11 cellular contexts compared by ENCODE assay signal in genomic region chr15:73993211-73993994, GRCh38. TPM values are rescaled to one million over a fixed set of nuclear protein-coding genes. Genes with fewer than 3 reads are reported as not detected.
DNase-seq lines count a peak whose midpoint lies in the region; ATAC-seq and TF ChIP-seq lines count a peak whose summit lies in the region.
"Had no signal": no experiment of that assay in that cellular context is flagged by ENCODE, and none has a peak within 500 bp of the region (broad histone marks: within the 10 kb centered on the region; RNA-seq: fewer than 3 reads in every experiment).

No MANE protein-coding gene starts in this region.

- no peak for DNase-seq in activated CD8-positive, alpha-beta memory T cell treated with anti-CD3 and anti-CD28 coated beads, Interleukin-2, amount 10 ng/mL, durations not matched to agents 7 days and 5 days
- DNase-seq in activated CD8-positive, alpha-beta memory T cell treated with anti-CD3 and anti-CD28 coated beads, Interleukin-2, amount 50 U/mL, for 48 hours, result no peak
- DNase-seq in activated naive CD8-positive, alpha-beta T cell treated with anti-CD3 and anti-CD28 coated beads, Interleukin-2, amount 10 ng/mL, durations not matched to agents 7 days and 5 days, result no peak
- DNase-seq in memory B cell (ENCODE audit: low spot score in 2 of 2), result no peak
- DNase-seq in tibial artery, result no peak
- DNase-seq in NCI-H2171 treated with DMSO at 0.1 percent for 48 hours (lab: John Stamatoyannopoulos, UW), result no peak
- DNase-seq in activated effector memory CD4-positive, alpha-beta T cell treated with Interleukin-2 at 50 U/mL for 16 hours, result no peak
- DNase-seq: KG1 had no signal

- H3K27me3 ChIP-seq in tibial artery, result no peaks in the 10 kb centered on the region
- H3K27me3 ChIP-seq: right atrium auricular region had no signal

- POLR2A ChIA-PET in activated naive CD8-positive, alpha-beta T cell treated with anti-CD3 and anti-CD28 coated beads, Interleukin-2, amount 10 ng/mL, durations not matched to agents 7 days and 5 days (lab: Charles Lee), result interaction anchor here (0.7 to 4.0 kb wide), 12 partner anchors 8 to 795 kb away, joined by 3 to 39 read pairs (median 8); no protein-coding TSS in a partner anchor

- peaks cover 0 to 88% (median 78%) of the 10 kb centered on the region in 4 donors for H3K4me1 ChIP-seq in tibial artery

- no peak for TF ChIP-seq CTCF in tibial artery (IDR thresholded peaks at IDR 0.05)

- peaks cover 52% of the 10 kb centered on the region for H3K4me1 Mint-ChIP-seq in activated CD8-positive, alpha-beta memory T cell treated with anti-CD3 and anti-CD28 coated beads, Interleukin-2, amount 10 ng/mL, durations not matched to agents 7 days and 5 days
- H3K4me1 Mint-ChIP-seq in activated naive CD8-positive, alpha-beta T cell treated with anti-CD3 and anti-CD28 coated beads, Interleukin-2, amount 10 ng/mL, durations not matched to agents 7 days and 5 days, result peaks cover 42% of the 10 kb centered on the region
- peaks cover 35% of the 10 kb centered on the region for H3K4me1 Mint-ChIP-seq in memory B cell

- H3K27ac ChIP-seq in tibial artery, result peak overlapping the region; percentile 89 to 97
- H3K27ac ChIP-seq: epithelial cell of prostate had no signal

- H3K4me3 ChIP-seq in tibial artery, result peak overlapping the region; percentile 84 to 97

- no peak for ATAC-seq in activated CD8-positive, alpha-beta memory T cell treated with anti-CD3 and anti-CD28 coated beads, Interleukin-2, amount 10 ng/mL, durations not matched to agents 7 days and 5 days
- no peak for ATAC-seq in activated naive CD8-positive, alpha-beta T cell treated with anti-CD3 and anti-CD28 coated beads, Interleukin-2, amount 10 ng/mL, durations not matched to agents 7 days and 5 days (ENCODE audit: low read depth)
- ATAC-seq in memory B cell (ENCODE audit: low read depth), result no peak
- ATAC-seq in GM19328 (IDR thresholded peaks at IDR 0.05; ENCODE audit: unreplicated experiment), result no peak

- H3K36me3 ChIP-seq in tibial artery, result peaks cover 0 to 19% (median 7%) of the 10 kb centered on the region in 3 donors

- no peaks in the 10 kb centered on the region for H3K27me3 Mint-ChIP-seq in activated CD8-positive, alpha-beta memory T cell treated with anti-CD3 and anti-CD28 coated beads, Interleukin-2, amount 10 ng/mL, durations not matched to agents 7 days and 5 days
- no peaks in the 10 kb centered on the region for H3K27me3 Mint-ChIP-seq in activated naive CD8-positive, alpha-beta T cell treated with anti-CD3 and anti-CD28 coated beads, Interleukin-2, amount 10 ng/mL, durations not matched to agents 7 days and 5 days
- H3K27me3 Mint-ChIP-seq in memory B cell, result no peaks in the 10 kb centered on the region

- no peaks in the 10 kb centered on the region for H3K9me3 Mint-ChIP-seq in activated CD8-positive, alpha-beta memory T cell treated with anti-CD3 and anti-CD28 coated beads, Interleukin-2, amount 10 ng/mL, durations not matched to agents 7 days and 5 days (ENCODE audit: low read depth)
- no peaks in the 10 kb centered on the region for H3K9me3 Mint-ChIP-seq in activated naive CD8-positive, alpha-beta T cell treated with anti-CD3 and anti-CD28 coated beads, Interleukin-2, amount 10 ng/mL, durations not matched to agents 7 days and 5 days
- H3K9me3 Mint-ChIP-seq in memory B cell, result no peaks in the 10 kb centered on the region

- peak overlapping the region; percentile 86 for H3K27ac Mint-ChIP-seq in activated CD8-positive, alpha-beta memory T cell treated with anti-CD3 and anti-CD28 coated beads, Interleukin-2, amount 10 ng/mL, durations not matched to agents 7 days and 5 days
- H3K27ac Mint-ChIP-seq in activated naive CD8-positive, alpha-beta T cell treated with anti-CD3 and anti-CD28 coated beads, Interleukin-2, amount 10 ng/mL, durations not matched to agents 7 days and 5 days, result peak overlapping the region; percentile 96
- H3K27ac Mint-ChIP-seq in memory B cell, result no peak overlapping the region

- peak overlapping the region; percentile 83 for H3K4me3 Mint-ChIP-seq in activated CD8-positive, alpha-beta memory T cell treated with anti-CD3 and anti-CD28 coated beads, Interleukin-2, amount 10 ng/mL, durations not matched to agents 7 days and 5 days
- H3K4me3 Mint-ChIP-seq in activated naive CD8-positive, alpha-beta T cell treated with anti-CD3 and anti-CD28 coated beads, Interleukin-2, amount 10 ng/mL, durations not matched to agents 7 days and 5 days, result peak overlapping the region; percentile 96
- H3K4me3 Mint-ChIP-seq in memory B cell, result peak overlapping the region; percentile 86

- CTCF ChIA-PET in activated CD8-positive, alpha-beta memory T cell treated with anti-CD3 and anti-CD28 coated beads, Interleukin-2, amount 10 ng/mL, durations not matched to agents 7 days and 5 days (lab: Charles Lee), result interaction anchor here (1.0 to 12.7 kb wide), 9 partner anchors 13 to 1045 kb away, joined by 3 to 147 read pairs (median 4); no protein-coding TSS in a partner anchor

- no peaks in the 10 kb centered on the region for H3K9me3 ChIP-seq in tibial artery
- H3K9me3 ChIP-seq: right atrium auricular region had no signal

- peaks cover 27% of the 10 kb centered on the region for H3K36me3 Mint-ChIP-seq in activated CD8-positive, alpha-beta memory T cell treated with anti-CD3 and anti-CD28 coated beads, Interleukin-2, amount 10 ng/mL, durations not matched to agents 7 days and 5 days
- H3K36me3 Mint-ChIP-seq in activated naive CD8-positive, alpha-beta T cell treated with anti-CD3 and anti-CD28 coated beads, Interleukin-2, amount 10 ng/mL, durations not matched to agents 7 days and 5 days, result peaks cover 18% of the 10 kb centered on the region
- no peaks in the 10 kb centered on the region for H3K36me3 Mint-ChIP-seq in memory B cell

- intact Hi-C loops in tibial artery (cut with DNase I; ENCODE audit: low total_unique reads), result no loop called here

RNA-seq across cellular contexts. Expression of gene PML, which starts 1.1 kb away (rescaled TPM):
- 100 to 1,000 TPM; 104 to 152 TPM for total RNA-seq in activated CD8-positive, alpha-beta memory T cell treated with anti-CD3 and anti-CD28 coated beads, Interleukin-2, amount 10 ng/mL, durations not matched to agents 7 days and 5 days
- 100 to 1,000 TPM; 118 to 120 TPM for total RNA-seq in activated naive CD8-positive, alpha-beta T cell treated with anti-CD3 and anti-CD28 coated beads, Interleukin-2, amount 10 ng/mL, durations not matched to agents 7 days and 5 days

RNA-seq across cellular contexts. Expression of gene STOML1, which starts 1.3 kb away (rescaled TPM):
- total RNA-seq in activated CD8-positive, alpha-beta memory T cell treated with anti-CD3 and anti-CD28 coated beads, Interleukin-2, amount 10 ng/mL, durations not matched to agents 7 days and 5 days, result 1 to 10 TPM; 7.9 to 8.6 TPM
- total RNA-seq in activated naive CD8-positive, alpha-beta T cell treated with anti-CD3 and anti-CD28 coated beads, Interleukin-2, amount 10 ng/mL, durations not matched to agents 7 days and 5 days, result 1 to 10 TPM; 9.4 to 9.5 TPM
